Comparison of ENCODE assay signal across 1 cellular context in genomic region chr1:191888996-191889622, GRCh38.
TF ChIP-seq lines count a peak whose summit lies in the region.

No MANE protein-coding gene starts in this region.

TF ChIP-seq in GM12878, 131 proteins besides CTCF, POLR2A, EP300 and RAD21 (continued from another document):
- no peak for TF ChIP-seq ELK1 (IDR thresholded peaks at IDR 0.05; ENCODE audit: low read depth, low read length)
- TF ChIP-seq PKNOX1 (IDR thresholded peaks at IDR 0.05): no peak
- TF ChIP-seq, protein P1, sequence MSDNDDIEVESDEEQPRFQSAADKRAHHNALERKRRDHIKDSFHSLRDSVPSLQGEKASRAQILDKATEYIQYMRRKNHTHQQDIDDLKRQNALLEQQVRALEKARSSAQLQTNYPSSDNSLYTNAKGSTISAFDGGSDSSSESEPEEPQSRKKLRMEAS (IDR thresholded peaks at IDR 0.05; ENCODE audit: low read depth, low read length): no peak
- TF ChIP-seq TBL1XR1 (IDR thresholded peaks at IDR 0.05; ENCODE audit: low read depth, low read length): no peak
- TF ChIP-seq CHD2 (IDR thresholded peaks at IDR 0.05; ENCODE audit: borderline replicate concordance, low read depth, low read length): no peak
- TF ChIP-seq NR2C1 (IDR thresholded peaks at IDR 0.05): no peak
- TF ChIP-seq ZNF622 (IDR thresholded peaks at IDR 0.05): no peak
- TF ChIP-seq TCF3 (IDR thresholded peaks at IDR 0.05; ENCODE audit: borderline replicate concordance, insufficient read depth, low read depth, low read length): no peak
TF ChIP-seq in GM12878: peak in this region for 0.
